Comparison of ENCODE assay signal across 8 cellular contexts in genomic region chr5:95811126-95811423, GRCh38. TPM values are rescaled to one million over a fixed set of nuclear protein-coding genes. Genes with fewer than 3 reads are reported as not detected.
A peak's percentile ranks its signal among the peaks of the same experiment; 100 is the strongest.
DNase-seq lines count a peak whose midpoint lies in the region; ATAC-seq and TF ChIP-seq lines count a peak whose summit lies in the region.
"Not testable (repeated sequence)": the region's sequence is repeated elsewhere in the genome, so short reads cannot be mapped to it uniquely, and the experiment has no call there.

No MANE protein-coding gene starts in this region.

- H3K27me3 Mint-ChIP-seq in CD14-positive monocyte (ENCODE audit: low read depth in 3 of 3); HFFc6 (ENCODE audit: insufficient read depth); activated CD4-positive, alpha-beta T cell treated with anti-CD3 and anti-CD28 coated beads, Interleukin-2, amount 10 ng/mL, durations not matched to agents 7 days and 5 days; activated naive CD8-positive, alpha-beta T cell treated with anti-CD3 and anti-CD28 coated beads, Interleukin-2, amount 10 ng/mL, durations not matched to agents 7 days and 5 days; nephron (ENCODE audit: low read depth); stimulated activated naive CD8-positive, alpha-beta T cell treated with anti-CD3 and anti-CD28 coated beads, Interleukin-15, amount 100 ng/mL, for 72 hours: not testable (repeated sequence)

- H3K9me3 Mint-ChIP-seq in CD14-positive monocyte; HFFc6; activated CD4-positive, alpha-beta T cell treated with anti-CD3 and anti-CD28 coated beads, Interleukin-2, amount 10 ng/mL, durations not matched to agents 7 days and 5 days; activated naive CD8-positive, alpha-beta T cell treated with anti-CD3 and anti-CD28 coated beads, Interleukin-2, amount 10 ng/mL, durations not matched to agents 7 days and 5 days; nephron; stimulated activated naive CD8-positive, alpha-beta T cell treated with anti-CD3 and anti-CD28 coated beads, Interleukin-15, amount 100 ng/mL, for 72 hours: not testable (repeated sequence)

- H3K27ac Mint-ChIP-seq in CD14-positive monocyte (peak overlapping the region in 4 of 7 donors; percentile 47 to 90 (median 87)), HFFc6 (peak overlapping the region; percentile 83), nephron (peak overlapping the region; percentile 73 to 85 (median 78))
- H3K27ac Mint-ChIP-seq in activated CD4-positive, alpha-beta T cell treated with anti-CD3 and anti-CD28 coated beads, Interleukin-2, amount 10 ng/mL, durations not matched to agents 7 days and 5 days: peak overlapping the region; percentile 86
- H3K27ac Mint-ChIP-seq in activated naive CD8-positive, alpha-beta T cell treated with anti-CD3 and anti-CD28 coated beads, Interleukin-2, amount 10 ng/mL, durations not matched to agents 7 days and 5 days: peak overlapping the region; percentile 92
- H3K27ac Mint-ChIP-seq in stimulated activated naive CD8-positive, alpha-beta T cell treated with anti-CD3 and anti-CD28 coated beads, Interleukin-15, amount 100 ng/mL, for 72 hours: peak overlapping the region; percentile 36 to 81

- not testable (repeated sequence) for H3K4me3 ChIP-seq in esophagus muscularis mucosa

- POLR2A ChIA-PET in activated CD4-positive, alpha-beta T cell treated with anti-CD3 and anti-CD28 coated beads, Interleukin-2, amount 10 ng/mL, durations not matched to agents 7 days and 5 days (lab: Charles Lee): not testable (repeated sequence)
- POLR2A ChIA-PET in activated naive CD8-positive, alpha-beta T cell treated with anti-CD3 and anti-CD28 coated beads, Interleukin-2, amount 10 ng/mL, durations not matched to agents 7 days and 5 days (lab: Charles Lee): interaction anchor here (1.6 to 4.7 kb wide), 3 partner anchors 10 to 164 kb away, joined by 5 to 97 read pairs (median 24); partner anchors contain the start of genes GLRX and RFESD

- not testable (repeated sequence) for ATAC-seq in activated naive CD8-positive, alpha-beta T cell treated with anti-CD3 and anti-CD28 coated beads, Interleukin-2, amount 10 ng/mL, durations not matched to agents 7 days and 5 days (ENCODE audit: low read depth); stimulated activated naive CD8-positive, alpha-beta T cell treated with anti-CD3 and anti-CD28 coated beads, Interleukin-15, amount 100 ng/mL, for 72 hours

- TF ChIP-seq EP300 in esophagus muscularis mucosa (IDR thresholded peaks at IDR 0.05): not testable (repeated sequence)

- intact Hi-C loops in CD14-positive monocyte (cut with micrococcal nuclease); esophagus muscularis mucosa (cut with DNase I): not testable (repeated sequence)

- H3K4me1 Mint-ChIP-seq in CD14-positive monocyte: peaks cover 72% of the 10 kb centered on the region
- peaks cover 69% of the 10 kb centered on the region for H3K4me1 Mint-ChIP-seq in HFFc6 (ENCODE audit: low read depth)
- peaks cover 80% of the 10 kb centered on the region for H3K4me1 Mint-ChIP-seq in activated CD4-positive, alpha-beta T cell treated with anti-CD3 and anti-CD28 coated beads, Interleukin-2, amount 10 ng/mL, durations not matched to agents 7 days and 5 days
- H3K4me1 Mint-ChIP-seq in activated naive CD8-positive, alpha-beta T cell treated with anti-CD3 and anti-CD28 coated beads, Interleukin-2, amount 10 ng/mL, durations not matched to agents 7 days and 5 days: peaks cover 64% of the 10 kb centered on the region
- H3K4me1 Mint-ChIP-seq in nephron: peaks cover 73% of the 10 kb centered on the region
- H3K4me1 Mint-ChIP-seq in stimulated activated naive CD8-positive, alpha-beta T cell treated with anti-CD3 and anti-CD28 coated beads, Interleukin-15, amount 100 ng/mL, for 72 hours: peaks cover 74% of the 10 kb centered on the region

- H3K36me3 ChIP-seq in esophagus muscularis mucosa: peaks cover 0 to 31% (median 12%) of the 10 kb centered on the region in 4 donors

- H3K4me1 ChIP-seq in esophagus muscularis mucosa: peaks cover 50 to 58% (median 56%) of the 10 kb centered on the region in 4 donors

- not testable (repeated sequence) for TF ChIP-seq CTCF in CD14-positive monocyte (IDR thresholded peaks at IDR 0.05); HFFc6 (IDR thresholded peaks at IDR 0.05); esophagus muscularis mucosa (IDR thresholded peaks at IDR 0.05); nephron (IDR thresholded peaks at IDR 0.05; ENCODE audit: unreplicated experiment in 3 of 3)

- H3K4me3 Mint-ChIP-seq in CD14-positive monocyte; activated CD4-positive, alpha-beta T cell treated with anti-CD3 and anti-CD28 coated beads, Interleukin-2, amount 10 ng/mL, durations not matched to agents 7 days and 5 days; nephron: not testable (repeated sequence)
- H3K4me3 Mint-ChIP-seq in HFFc6: peak overlapping the region; percentile 17; the same call in 1 of the 2 replicates
- peak overlapping the region; percentile 78 for H3K4me3 Mint-ChIP-seq in activated naive CD8-positive, alpha-beta T cell treated with anti-CD3 and anti-CD28 coated beads, Interleukin-2, amount 10 ng/mL, durations not matched to agents 7 days and 5 days
- peak overlapping the region; percentile 65 to 70 for H3K4me3 Mint-ChIP-seq in stimulated activated naive CD8-positive, alpha-beta T cell treated with anti-CD3 and anti-CD28 coated beads, Interleukin-15, amount 100 ng/mL, for 72 hours

- H3K27me3 ChIP-seq in esophagus muscularis mucosa: not testable (repeated sequence)

- CTCF ChIA-PET in activated CD4-positive, alpha-beta T cell treated with anti-CD3 and anti-CD28 coated beads, Interleukin-2, amount 10 ng/mL, durations not matched to agents 7 days and 5 days (lab: Charles Lee): interaction anchor here (1.2 to 5.8 kb wide), 4 partner anchors 12 to 35 kb away, joined by 3 to 32 read pairs (median 8); partner anchors contain the start of gene GLRX

- not testable (repeated sequence) for H3K9me3 ChIP-seq in esophagus muscularis mucosa

- peak overlapping the region in 3 of 4 donors; percentile 38 to 77 (median 74) for H3K27ac ChIP-seq in esophagus muscularis mucosa (replicated peaks in 1 of 4)

- H3K36me3 Mint-ChIP-seq in CD14-positive monocyte (peaks cover 60 to 90% of the 10 kb centered on the region in 2 donors), HFFc6 (ENCODE audit: low read depth) (peaks cover 29% of the 10 kb centered on the region), nephron (ENCODE audit: low read depth) (peaks cover 25% of the 10 kb centered on the region)
- peaks cover 63% of the 10 kb centered on the region for H3K36me3 Mint-ChIP-seq in activated CD4-positive, alpha-beta T cell treated with anti-CD3 and anti-CD28 coated beads, Interleukin-2, amount 10 ng/mL, durations not matched to agents 7 days and 5 days (ENCODE audit: low read depth)
- peaks cover 35% of the 10 kb centered on the region for H3K36me3 Mint-ChIP-seq in activated naive CD8-positive, alpha-beta T cell treated with anti-CD3 and anti-CD28 coated beads, Interleukin-2, amount 10 ng/mL, durations not matched to agents 7 days and 5 days

- DNase-seq in CD14-positive monocyte (ENCODE audit: low spot score); activated CD4-positive, alpha-beta T cell treated with anti-CD3 and anti-CD28 coated beads, Interleukin-2, amount 10 ng/mL, durations not matched to agents 7 days and 5 days; activated naive CD8-positive, alpha-beta T cell treated with anti-CD3 and anti-CD28 coated beads, Interleukin-2, amount 10 ng/mL, durations not matched to agents 7 days and 5 days; stimulated activated naive CD8-positive, alpha-beta T cell treated with anti-CD3 and anti-CD28 coated beads, Interleukin-15, amount 100 ng/mL, for 72 hours: not testable (repeated sequence)
- DNase-seq in HFFc6 (peak; percentile 54), esophagus muscularis mucosa (ENCODE audit: extremely low spot score) (peak; percentile 7), iris pigment epithelial cell (ENCODE audit: low read depth) (peak; percentile 63)

- WGBS in esophagus muscularis mucosa: 81% methylated on average over 5 of the region's 6 CpGs

- not testable (repeated sequence) for TF ChIP-seq POLR2A in esophagus muscularis mucosa (IDR thresholded peaks at IDR 0.05; ENCODE audit: low read depth)

RNA-seq across cellular contexts. Expression of gene GLRX, which starts 11.5 kb away (rescaled TPM):
- polyA plus RNA-seq in CD14-positive monocyte: 100 to 1,000 TPM; 555 to 603 TPM
- total RNA-seq in HFFc6 (2021; fragmentation: NEBNext Ultra II Directional; extraction: Animal tissue kit (Norgen Biotek cat#: 25700)): 100 to 1,000 TPM; 139 to 183 (median 150) TPM
- total RNA-seq in activated CD4-positive, alpha-beta T cell treated with anti-CD3 and anti-CD28 coated beads, Interleukin-2, amount 10 ng/mL, durations not matched to agents 7 days and 5 days: 10 to 100 TPM; 60.2 to 61.1 TPM
- 10 to 100 TPM; 70.6 to 72.9 TPM for total RNA-seq in activated naive CD8-positive, alpha-beta T cell treated with anti-CD3 and anti-CD28 coated beads, Interleukin-2, amount 10 ng/mL, durations not matched to agents 7 days and 5 days
- 10 to 100 TPM; 14.1 to 56.0 (median 34.0) TPM for total RNA-seq in esophagus muscularis mucosa
